In genomic region chr16:57256601-57257395, GRCh38 we compare ENCODE assay signal across 19 cellular contexts. TPM values are rescaled to one million over a fixed set of nuclear protein-coding genes. Genes with fewer than 3 reads are reported as not detected.
DNase-seq lines count a peak whose midpoint lies in the region; ATAC-seq and TF ChIP-seq lines count a peak whose summit lies in the region.
"Had no signal": no experiment of that assay in that cellular context is flagged by ENCODE, and none has a peak within 500 bp of the region (broad histone marks: within the 10 kb centered on the region; RNA-seq: fewer than 3 reads in every experiment).

No MANE protein-coding gene starts in this region.

- no peak for TF ChIP-seq CTCF in RWPE2 (IDR thresholded peaks at IDR 0.05; ENCODE audit: poor library complexity, severe bottlenecking)
- TF ChIP-seq CTCF in progenitor cell of endocrine pancreas (IDR thresholded peaks at IDR 0.05; ENCODE audit: unreplicated experiment): no peak
- TF ChIP-seq CTCF in vagina (IDR thresholded peaks at IDR 0.05): no peak
- TF ChIP-seq CTCF in GM13977 (IDR thresholded peaks at IDR 0.05; ENCODE audit: extremely low read depth, insufficient read depth, missing control alignments): no peak

- no peaks in the 10 kb centered on the region for H3K27me3 Mint-ChIP-seq in progenitor cell of endocrine pancreas

- no peak overlapping the region for H3K27ac ChIP-seq in HUES6 (ENCODE audit: low read depth, low read length)
- peak overlapping the region; percentile 47 for H3K27ac ChIP-seq in RWPE2 (ENCODE audit: poor library complexity, severe bottlenecking)
- H3K27ac ChIP-seq in vagina: no peak overlapping the region
- H3K27ac ChIP-seq: ascending aorta, suprapubic skin had no signal

- in situ Hi-C loops in GM13977 (cut with MboI; ENCODE audit: low pct_unique_long_range_greater_than_20kb, low sequenced_read_pairs, unreplicated experiment): no loop called here

- H3K9me3 ChIP-seq in HUES6 (ENCODE audit: control insufficient read depth, insufficient read depth, low read depth, low read length) (no peaks in the 10 kb centered on the region), RWPE2 (ENCODE audit: severe bottlenecking) (no peaks in the 10 kb centered on the region), vagina (no peaks in the 10 kb centered on the region)
- H3K9me3 ChIP-seq: ascending aorta, suprapubic skin had no signal

- ATAC-seq in RWPE2 (ENCODE audit: low read depth): no peak
- ATAC-seq: left ventricle myocardium superior had no signal

- H3K4me1 Mint-ChIP-seq in progenitor cell of endocrine pancreas (ENCODE audit: low read depth): peaks cover 6% of the 10 kb centered on the region

- peak overlapping the region; percentile 23 for H3K27ac Mint-ChIP-seq in progenitor cell of endocrine pancreas

- H3K4me1 ChIP-seq in HUES6 (ENCODE audit: control insufficient read depth, insufficient read depth, low read length) (peaks cover 10% of the 10 kb centered on the region), RWPE2 (ENCODE audit: insufficient read depth, poor library complexity, severe bottlenecking) (peaks cover 24% of the 10 kb centered on the region), vagina (peaks cover 31% of the 10 kb centered on the region)

- no peaks in the 10 kb centered on the region for H3K9me3 Mint-ChIP-seq in progenitor cell of endocrine pancreas (ENCODE audit: low read depth)

- DNase-seq in RWPE2 (ENCODE audit: low spot score) (peak; percentile 10), islet precursor cell (peak; percentile 35), progenitor cell of endocrine pancreas (ENCODE audit: low spot score, unreplicated experiment) (no peak), vagina (ENCODE audit: extremely low spot score in 2 of 2) (no peak), pons (ENCODE audit: low spot score) (no peak), GM13977 (ENCODE audit: low spot score) (no peak)
- DNase-seq: activated CD4-positive, alpha-beta T cell treated with anti-CD3 and anti-CD28 coated beads for 48 hours; activated naive CD4-positive, alpha-beta T cell treated with Interleukin-2 at 50 U/mL for 16 hours; activated T-cell treated with anti-CD3 and anti-CD28 coated beads for 4 hours; CD4-positive, CD25-positive, alpha-beta regulatory T cell; DMS153; left ventricle myocardium superior; NCI-H146; NCI-H2171 treated with DMSO at 0.1 percent for 48 hours; NCI-H526; Right ventricle myocardium superior had no signal

- intact Hi-C loops in vagina (cut with DNase I): no loop called here

- H3K36me3 Mint-ChIP-seq in progenitor cell of endocrine pancreas (ENCODE audit: insufficient read depth): peaks cover 6% of the 10 kb centered on the region

- H3K4me3 ChIP-seq in HUES6 (ENCODE audit: low read depth, low read length) (no peak overlapping the region), RWPE2 (ENCODE audit: severe bottlenecking) (no peak overlapping the region), vagina (no peak overlapping the region)
- H3K4me3 ChIP-seq: ascending aorta, suprapubic skin had no signal

- TF ChIP-seq POLR2A in vagina (IDR thresholded peaks at IDR 0.05): no peak

- peak overlapping the region; percentile 8 for H3K9ac ChIP-seq in HUES6 (ENCODE audit: low read length)

- H3K36me3 ChIP-seq in HUES6 (ENCODE audit: control insufficient read depth, insufficient read depth, low read length): peaks cover 17% of the 10 kb centered on the region
- peaks cover 76% of the 10 kb centered on the region for H3K36me3 ChIP-seq in RWPE2 (ENCODE audit: low read depth)
- peaks cover 0 to 33% of the 10 kb centered on the region in 2 donors for H3K36me3 ChIP-seq in vagina

- H3K27me3 ChIP-seq in HUES6 (ENCODE audit: control insufficient read depth, insufficient read depth, low read length): no peaks in the 10 kb centered on the region
- H3K27me3 ChIP-seq in RWPE2 (ENCODE audit: insufficient read depth, poor library complexity, severe bottlenecking): no peaks in the 10 kb centered on the region
- no peaks in the 10 kb centered on the region for H3K27me3 ChIP-seq in vagina
- H3K27me3 ChIP-seq: ascending aorta, suprapubic skin had no signal

- H3K4me3 Mint-ChIP-seq in progenitor cell of endocrine pancreas (ENCODE audit: low read depth): no peak overlapping the region
- H3K4me3 Mint-ChIP-seq: CD4-positive, CD25-positive, alpha-beta regulatory T cell had no signal

RNA-seq across cellular contexts. Expression of gene ARL2BP, which starts 11.7 kb away (rescaled TPM):
- 40.7 and 43.0 TPM in 2 replicates for total RNA-seq in progenitor cell of endocrine pancreas
- 44.7 TPM for total RNA-seq in vagina

RNA-seq across cellular contexts. Expression of gene PLLP, which starts 27.7 kb away (rescaled TPM):
- total RNA-seq in progenitor cell of endocrine pancreas (1.6 and 2.9 TPM in 2 replicates), vagina (44.0 TPM)
- total RNA-seq: CD4-positive, CD25-positive, alpha-beta regulatory T cell had no signal

Comparison
In these comparisons a context has a peak if more than half of its experiments do, and no peak if none do; other contexts are left out.
1. DNase-seq: peak in RWPE2 (single experiment) and islet precursor cell (single experiment); none in progenitor cell of endocrine pancreas (single experiment), vagina (0 of 2), pons (single experiment) and GM13977 (single experiment).
2. RNA of gene PLLP, which starts 27.7 kb away (total RNA-seq): 44.0 TPM in vagina (single experiment); 1.6 to 2.9 TPM in progenitor cell of endocrine pancreas; every median in the first group is over 10 times any median in the second.